In genomic region chr9:12798066-12798770, GRCh38 we compare ENCODE assay signal across 12 cellular contexts. TPM values are rescaled to one million over a fixed set of nuclear protein-coding genes. Genes with fewer than 3 reads are reported as not detected.
DNase-seq lines count a peak whose midpoint lies in the region.
"Had no signal": no experiment of that assay in that cellular context is flagged by ENCODE, and none has a peak within 500 bp of the region (broad histone marks: within the 10 kb centered on the region; RNA-seq: fewer than 3 reads in every experiment).

No MANE protein-coding gene starts in this region.

- DNase-seq in NCI-H748 (lab: John Stamatoyannopoulos, UW; ENCODE audit: unreplicated experiment): peak; percentile 49
- no peak for DNase-seq in NCI-H748 treated with DMSO at 0.1 percent for 48 hours (lab: John Stamatoyannopoulos, UW)
- peak; percentile 80 to 94 for DNase-seq in NCI-H524 (lab: John Stamatoyannopoulos, UW)
- DNase-seq in cerebellar cortex (ENCODE audit: low spot score): peak; percentile 94
- DNase-seq in myocyte (ENCODE audit: low read depth): peak; percentile 50
- DNase-seq in occipital lobe (lab: John Stamatoyannopoulos, UW): no peak
- DNase-seq in NCI-H128 (lab: John Stamatoyannopoulos, UW; ENCODE audit: unreplicated experiment): no peak
- no peak for DNase-seq in COLO668 (lab: John Stamatoyannopoulos, UW; ENCODE audit: unreplicated experiment)
- DNase-seq: DND-41, NCI-H1417 treated with DMSO at 0.1 percent for 48 hours, NCI-H510A treated with DMSO at 0.1 percent for 48 hours, ovary had no signal

RNA-seq across cellular contexts. Expression of gene LURAP1L, which starts 23.4 kb away (rescaled TPM):
- total RNA-seq in myocyte: 9.3 and 9.4 TPM in 2 replicates
- 13.4 TPM for polyA plus RNA-seq in myocyte (2012)
- total RNA-seq in occipital lobe: 0.94 TPM

Comparison
In these comparisons a context has a peak if more than half of its experiments do, and no peak if none do; other contexts are left out.
1. DNase-seq: peak in NCI-H748 (single experiment), NCI-H524 (2 of 2), cerebellar cortex (single experiment) and myocyte (single experiment); none in NCI-H748 treated with DMSO at 0.1 percent for 48 hours (single experiment), occipital lobe (single experiment), NCI-H128 (single experiment) and COLO668 (single experiment).